ENCODE assay signal across 8 cellular contexts in the genomic region with DNA sequence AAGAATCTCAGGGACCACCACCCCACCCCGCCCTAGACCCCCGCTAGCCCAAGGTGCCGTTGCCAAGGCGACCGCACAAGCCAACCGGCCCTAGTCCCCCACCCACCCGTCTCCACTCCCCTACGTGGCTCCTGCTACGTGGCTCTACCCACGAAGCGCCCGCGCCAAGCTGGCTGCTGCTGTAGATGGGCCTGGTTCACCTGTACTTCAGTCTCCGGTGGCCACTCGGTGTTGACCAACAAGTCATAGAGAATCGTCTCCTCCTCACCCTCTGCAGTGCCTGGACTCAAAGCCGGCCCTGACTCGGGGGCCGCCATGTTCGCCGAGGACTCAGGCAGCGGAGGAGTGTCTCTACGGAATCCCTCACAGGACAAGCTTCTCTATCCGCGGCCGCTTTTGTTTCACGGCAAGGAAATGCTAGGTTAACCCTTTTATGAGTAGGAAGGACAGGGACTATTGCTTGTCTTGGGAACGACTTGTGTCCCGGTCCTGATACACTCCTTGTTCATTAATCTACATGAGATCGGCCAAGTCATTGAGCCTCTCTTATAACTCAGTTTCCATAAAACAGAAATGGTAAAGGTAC. TPM values are rescaled to one million over a fixed set of nuclear protein-coding genes. Genes with fewer than 3 reads are reported as not detected.
DNase-seq lines count a peak whose midpoint lies in the region; ATAC-seq, FAIRE-seq and TF ChIP-seq lines count a peak whose summit lies in the region.

A gene (minus strand): TSS at position 347 of the 586 bp plus-strand sequence. CDS start 30 bp downstream, at position 317.

- H3K36me3 Mint-ChIP-seq in activated T-cell treated with anti-CD3 and anti-CD28 coated beads, Interleukin-2, amount 50 U/mL, for 72 hours (ENCODE audit: insufficient read depth in 2 of 2): peaks cover 2 to 5% of the 10 kb centered on the region in 2 donors

- in situ Hi-C loops in KBM-7 (cut with MboI; ENCODE audit: low pct_unique_long_range_greater_than_20kb, low sequenced_read_pairs): loop anchor here (25.0 kb wide), 1 partner anchor 399 kb away; no protein-coding TSS in a partner anchor

- H3K4me1 Mint-ChIP-seq in activated T-cell treated with anti-CD3 and anti-CD28 coated beads, Interleukin-2, amount 50 U/mL, for 72 hours (ENCODE audit: low read depth): peaks cover 48% of the 10 kb centered on the region

- H3K4me1 ChIP-seq in esophagus squamous epithelium: peaks cover 6 to 35% (median 12%) of the 10 kb centered on the region in 3 donors
- peaks cover 6 to 23% of the 10 kb centered on the region in 2 donors for H3K4me1 ChIP-seq in muscle layer of duodenum (ENCODE audit: control insufficient read depth in 1 of 2, insufficient read depth in 2 of 2, low read length in 2 of 2)

- ATAC-seq in GM21717 (IDR thresholded peaks at IDR 0.05; ENCODE audit: unreplicated experiment): peak; percentile 90
- ATAC-seq in activated T-cell treated with anti-CD3 and anti-CD28 coated beads, Interleukin-2, amount 50 U/mL, for 72 hours (replicated peaks in 1 of 2): peak; percentile 87 to 89

- intact Hi-C loops in esophagus squamous epithelium (cut with DNase I): no loop called here

- no peak for TF ChIP-seq POLR2A in esophagus squamous epithelium (IDR thresholded peaks at IDR 0.05)

- FAIRE-seq in RCC 7860 (lab: Jason Lieb, UNC): peak; percentile 15

- H3K4me3 ChIP-seq in esophagus squamous epithelium (peak within 1 kb of the TSS; percentile 59 to 98 (median 82)), muscle layer of duodenum (ENCODE audit: low read depth in 1 of 2, low read length in 2 of 2) (peak within 1 kb of the TSS; percentile 92 to 99)

- peak within 1 kb of the TSS; percentile 92 for H3K27ac Mint-ChIP-seq in activated T-cell treated with anti-CD3 and anti-CD28 coated beads, Interleukin-2, amount 50 U/mL, for 72 hours

- 0% methylated on average over 4 to 10 of the region's 30 CpGs for WGBS in esophagus squamous epithelium, 2 donors

- H3K27me3 ChIP-seq in esophagus squamous epithelium (no peaks in the 10 kb centered on the region), muscle layer of duodenum (ENCODE audit: low read depth, low read length) (no peaks in the 10 kb centered on the region)

- H3K36me3 ChIP-seq in esophagus squamous epithelium: peaks cover 0 to 3% (median 0%) of the 10 kb centered on the region in 3 donors
- H3K36me3 ChIP-seq in muscle layer of duodenum (ENCODE audit: control insufficient read depth in 1 of 2, insufficient read depth in 2 of 2, low read length in 2 of 2): no peaks in the 10 kb centered on the region

- no peaks in the 10 kb centered on the region for H3K9me3 Mint-ChIP-seq in activated T-cell treated with anti-CD3 and anti-CD28 coated beads, Interleukin-2, amount 50 U/mL, for 72 hours

- no peak for TF ChIP-seq CTCF in esophagus squamous epithelium (IDR thresholded peaks at IDR 0.05)

- peak within 1 kb of the TSS; percentile 75 to 87 (median 84) for H3K27ac ChIP-seq in esophagus squamous epithelium
- peak within 1 kb of the TSS; percentile 86 for H3K27ac ChIP-seq in muscle layer of duodenum (ENCODE audit: low read length)

- DNase-seq in DMS53 treated with DMSO at 0.1 percent for 48 hours (lab: John Stamatoyannopoulos, UW; ENCODE audit: unreplicated experiment): peak; percentile 68
- peak; percentile 85 for DNase-seq in KBM-7
- peak; percentile 75 for DNase-seq in RCC 7860 (ENCODE audit: low spot score)
- DNase-seq in activated T-cell treated with anti-CD3 and anti-CD28 coated beads, Interleukin-2, amount 50 U/mL, for 72 hours: peak; percentile 72 to 76
- peak; percentile 34 for DNase-seq in esophagus squamous epithelium (lab: John Stamatoyannopoulos, UW)
- DNase-seq in stimulated activated CD8-positive, alpha-beta memory T cell treated with anti-CD3 and anti-CD28 coated beads, Interleukin-7, amount 100 ng/mL, for 4 hours (ENCODE audit: low read depth in 2 of 2): peak; percentile 56 to 69

- H3K27me3 Mint-ChIP-seq in activated T-cell treated with anti-CD3 and anti-CD28 coated beads, Interleukin-2, amount 50 U/mL, for 72 hours (ENCODE audit: low read depth): no peaks in the 10 kb centered on the region

- no peaks in the 10 kb centered on the region for H3K9me3 ChIP-seq in esophagus squamous epithelium
- H3K9me3 ChIP-seq in muscle layer of duodenum (ENCODE audit: control insufficient read depth in 1 of 2, low read length in 2 of 2): no peaks in the 10 kb centered on the region

- H3K4me3 Mint-ChIP-seq in activated T-cell treated with anti-CD3 and anti-CD28 coated beads, Interleukin-2, amount 50 U/mL, for 72 hours: peak within 1 kb of the TSS; percentile 97

RNA-seq across cellular contexts. Expression of the gene that starts here (rescaled TPM):
- 10 to 100 TPM; 45.9 to 50.8 TPM for total RNA-seq in activated T-cell treated with anti-CD3 and anti-CD28 coated beads, Interleukin-2, amount 50 U/mL, for 72 hours
- 10 to 100 TPM; 22.8 to 32.0 (median 23.7) TPM for total RNA-seq in esophagus squamous epithelium

Comparison
In these comparisons a context has a peak if more than half of its experiments do, and no peak if none do; other contexts are left out.
1. Peak in every context shown above with its lines: DNase-seq, ATAC-seq, H3K4me3 ChIP-seq and H3K27ac ChIP-seq.
2. DNase-seq: peak in every context shown above with its lines; median percentile 85 in KBM-7; 75 in RCC 7860; 74 in activated T-cell treated with anti-CD3 and anti-CD28 coated beads, Interleukin-2, amount 50 U/mL, for 72 hours; 68 in DMS53 treated with DMSO at 0.1 percent for 48 hours; 62 in stimulated activated CD8-positive, alpha-beta memory T cell treated with anti-CD3 and anti-CD28 coated beads, Interleukin-7, amount 100 ng/mL, for 4 hours; 34 in esophagus squamous epithelium.